Comparison of ENCODE assay signal across 21 cellular contexts in the genomic region with DNA sequence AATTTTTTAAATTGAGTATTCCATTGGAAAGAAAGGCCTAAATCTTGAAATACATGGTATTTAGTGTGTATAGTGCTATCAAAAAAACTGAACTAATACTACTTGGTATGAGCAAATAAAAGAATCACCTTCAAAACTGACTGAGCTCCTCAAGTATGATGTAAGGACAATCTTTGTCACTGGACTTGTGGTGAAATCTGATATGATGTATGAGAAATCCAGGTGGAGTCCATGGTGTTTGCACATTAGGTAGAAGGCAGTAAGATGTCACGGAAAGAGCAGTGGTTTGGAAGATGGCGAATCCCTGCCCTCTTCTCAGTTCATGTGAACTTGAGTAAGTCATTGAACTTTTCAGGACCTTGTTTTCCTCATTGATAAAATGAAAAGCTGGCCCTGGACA.
"Had no signal": no experiment of that assay in that cellular context is flagged by ENCODE, and none has a peak within 500 bp of the region (broad histone marks: within the 10 kb centered on the region; RNA-seq: fewer than 3 reads in every experiment).

No MANE protein-coding gene starts in this region.

- H3K4me1 ChIP-seq: esophagus squamous epithelium, left ventricle myocardium inferior, lower lobe of right lung, psoas muscle, stomach, transverse colon had no signal

- H3K27ac ChIP-seq: esophagus squamous epithelium, foreskin keratinocyte, left ventricle myocardium inferior, lower lobe of right lung, psoas muscle, sigmoid colon, skin epidermis, stomach, thoracic aorta, transverse colon had no signal

- H3K27me3 ChIP-seq: esophagus squamous epithelium, foreskin keratinocyte, sigmoid colon, stomach, transverse colon had no signal

- H3K4me3 ChIP-seq: esophagus squamous epithelium, left ventricle myocardium inferior, lower lobe of right lung, psoas muscle, sigmoid colon, skin epidermis, stomach, thoracic aorta, transverse colon had no signal

- ATAC-seq: foreskin keratinocyte, left cardiac atrium, lower lobe of right lung, psoas muscle had no signal

- H3K36me3 ChIP-seq: esophagus squamous epithelium, left ventricle myocardium inferior, lower lobe of right lung, sigmoid colon, stomach, thoracic aorta, transverse colon had no signal

- DNase-seq: effector memory CD4-positive, alpha-beta T cell; esophagus squamous epithelium; foreskin keratinocyte; immature natural killer cell; kidney; left cardiac atrium; left ventricle myocardium inferior; lower lobe of right lung; mesenchymal stem cell; naive B cell; nephron progenitor cell; psoas muscle; retina; sigmoid colon; stimulated activated CD4-positive, alpha-beta T cell treated with anti-CD3 and anti-CD28 coated beads, Interleukin-12 subunit alpha, Interleukin-12 subunit beta, amount 100 ng/mL, for 4 hours; stimulated activated naive CD4-positive, alpha-beta T cell; stomach; substantia nigra; transverse colon had no signal

- H3K9me3 ChIP-seq: esophagus squamous epithelium, left ventricle myocardium inferior, lower lobe of right lung, psoas muscle, sigmoid colon, stomach, thoracic aorta, transverse colon had no signal
